ENCODE assay signal across 15 cellular contexts in genomic region chr3:19029837-19030835, GRCh38.
DNase-seq lines count a peak whose midpoint lies in the region; ATAC-seq and TF ChIP-seq lines count a peak whose summit lies in the region.
"Had no signal": no experiment of that assay in that cellular context is flagged by ENCODE, and none has a peak within 500 bp of the region (broad histone marks: within the 10 kb centered on the region; RNA-seq: fewer than 3 reads in every experiment).

No MANE protein-coding gene starts in this region.

- H3K9me2 ChIP-seq in SK-N-SH = no peaks in the 10 kb centered on the region
- H3K9me2 ChIP-seq in neural cell (ENCODE audit: insufficient read depth, low read length) = no peaks in the 10 kb centered on the region

- H3K27me3 Mint-ChIP-seq in activated T-cell treated with anti-CD3 and anti-CD28 coated beads, Interleukin-2, amount 50 U/mL, for 4 hours (ENCODE audit: low read depth) = peaks cover 5% of the 10 kb centered on the region
- H3K27me3 Mint-ChIP-seq in H9 (ENCODE audit: low read depth) = no peaks in the 10 kb centered on the region

- TF ChIP-seq RAD21 in SK-N-SH (IDR thresholded peaks at IDR 0.05; ENCODE audit: low read length) = peak; percentile 59
- TF ChIP-seq RAD21 in neural cell (conservative IDR thresholded peaks at IDR 0.05) = peak; percentile 52

- no CpG with 5 or more reads among the region's 6 CpGs for WGBS in H9 (ENCODE audit: extremely low coverage, insufficient read length, low lambda C conversion rate)
- WGBS in SK-N-SH (ENCODE audit: low lambda C conversion rate) = 53% methylated on average over 6 of the region's 6 CpGs

- no peak for DNase-seq in activated T-cell treated with anti-CD3 and anti-CD28 coated beads, Interleukin-2, amount 50 U/mL, for 4 hours
- no peak for DNase-seq in activated T-cell treated with anti-CD3 and anti-CD28 coated beads, Interleukin-2, amount 50 U/mL, for 1 hour
- peak; percentile 27 for DNase-seq in H9
- DNase-seq in SK-N-SH = peak; percentile 3
- no peak for DNase-seq in GM10248 (ENCODE audit: extremely low spot score)
- no peak for DNase-seq in AML-193 (lab: John Stamatoyannopoulos, UW)
- DNase-seq: adrenal gland, kidney glomerular epithelial cell, mucosa of descending colon, NCI-H1694 treated with DMSO at 0.1 percent for 48 hours had no signal

- TF ChIP-seq EP300 in SK-N-SH (IDR thresholded peaks at IDR 0.05; ENCODE audit: borderline replicate concordance in 1 of 2, low read depth in 1 of 2, low read length in 1 of 2) (no peak), neural cell (conservative IDR thresholded peaks at IDR 0.05; ENCODE audit: poor library complexity, severe bottlenecking) (no peak)

- TF ChIP-seq CTCF in H9 (conservative IDR thresholded peaks at IDR 0.05) (peak; percentile 59), SK-N-SH (IDR thresholded peaks at IDR 0.05) (peak; percentile 42), neural cell (IDR thresholded peaks at IDR 0.05; ENCODE audit: poor library complexity, severe bottlenecking) (peak; percentile 38), GM10248 (IDR thresholded peaks at IDR 0.05; ENCODE audit: control extremely low read depth, extremely low read depth, low read depth, missing control alignments) (no peak)

- H2BK120ac ChIP-seq in H9 (ENCODE audit: low read depth, low read length, poor library complexity, severe bottlenecking) = no peak overlapping the region

- no peaks in the 10 kb centered on the region for H3K23me2 ChIP-seq in H9 (ENCODE audit: insufficient read length, low read depth, low read length, poor library complexity, severe bottlenecking)

- H3K4me1 ChIP-seq in H9 (ENCODE audit: insufficient read depth, low read length) = no peaks in the 10 kb centered on the region
- no peaks in the 10 kb centered on the region for H3K4me1 ChIP-seq in SK-N-SH (ENCODE audit: control insufficient read depth in 1 of 2, insufficient read depth in 2 of 2, low read depth in 1 of 2, low read length in 1 of 2)
- H3K4me1 ChIP-seq: adrenal gland, Caco-2 had no signal

- no peak overlapping the region for H2BK5ac ChIP-seq in H9 (ENCODE audit: insufficient read length, low read length)

- no peak overlapping the region for H3T11ph ChIP-seq in H9 (ENCODE audit: low read length)

- H2BK15ac ChIP-seq in H9 (ENCODE audit: low read depth, low read length) = no peak overlapping the region

- no peak overlapping the region for H2BK12ac ChIP-seq in H9 (ENCODE audit: insufficient read length, low read depth, low read length)

- POLR2A ChIA-PET in SK-N-SH (lab: Yijun Ruan, JAX) (no interaction called here), GM10248 (lab: Yijun Ruan, JAX) (no interaction called here)

- H3K36me3 Mint-ChIP-seq in activated T-cell treated with anti-CD3 and anti-CD28 coated beads, Interleukin-2, amount 50 U/mL, for 4 hours (ENCODE audit: insufficient read depth) = no peaks in the 10 kb centered on the region
- peaks cover 0 to 5% (median 3%) of the 10 kb centered on the region in 3 experiments; a peak in 2 of 7 replicates for H3K36me3 Mint-ChIP-seq in H9 (ENCODE audit: insufficient read depth in 1 of 3, low read depth in 3 of 3)

- H2AK5ac ChIP-seq in H9 (ENCODE audit: insufficient read length, low read length) = no peak overlapping the region

- H3F3A ChIP-seq in SK-N-SH (replicated peaks; ENCODE audit: insufficient read depth) (no peaks in the 10 kb centered on the region), neural cell (ENCODE audit: insufficient read depth, low read length, poor library complexity, severe bottlenecking) (no peaks in the 10 kb centered on the region)

- no peak overlapping the region for H3K14ac ChIP-seq in H9 (ENCODE audit: insufficient read depth, low read length)

- no peaks in the 10 kb centered on the region for H4K20me1 ChIP-seq in H9 (ENCODE audit: control insufficient read depth, insufficient read depth, insufficient read length)
- H4K20me1 ChIP-seq in SK-N-SH (ENCODE audit: insufficient read depth) = no peaks in the 10 kb centered on the region
- H4K20me1 ChIP-seq in neural cell (ENCODE audit: insufficient read depth) = no peaks in the 10 kb centered on the region

- no peak overlapping the region for H3K27ac ChIP-seq in H9 (ENCODE audit: insufficient read length, low read depth, low read length)
- H3K27ac ChIP-seq in SK-N-SH (ENCODE audit: low read depth in 2 of 2, low read length in 1 of 2) = no peak overlapping the region
- no peak overlapping the region for H3K27ac ChIP-seq in neural cell (ENCODE audit: low read length)
- H3K27ac ChIP-seq: adrenal gland, skin epidermis had no signal

- H3K4me3 ChIP-seq in SK-N-SH (ENCODE audit: low read depth in 2 of 2, low read length in 1 of 2) (no peak overlapping the region), neural cell (ENCODE audit: low read length) (no peak overlapping the region)
- H3K4me3 ChIP-seq: adrenal gland, K562, mucosa of descending colon, skin epidermis had no signal

- H3K36me3 ChIP-seq in SK-N-SH (replicated peaks in 1 of 2; ENCODE audit: control insufficient read depth in 1 of 2, insufficient read depth in 2 of 2, low read length in 1 of 2) (no peaks in the 10 kb centered on the region), neural cell (ENCODE audit: insufficient read depth, low read length) (no peaks in the 10 kb centered on the region)
- H3K36me3 ChIP-seq: adrenal gland had no signal

- H3K9me3 ChIP-seq in H9 (ENCODE audit: control insufficient read depth, low read depth, low read length) = no peaks in the 10 kb centered on the region
- no peaks in the 10 kb centered on the region for H3K9me3 ChIP-seq in SK-N-SH
- H3K9me3 ChIP-seq in neural cell (ENCODE audit: low read length) = peaks cover 4% of the 10 kb centered on the region
- H3K9me3 ChIP-seq: adrenal gland, Caco-2, mucosa of descending colon had no signal

- no peak overlapping the region for H2BK20ac ChIP-seq in H9 (ENCODE audit: low read depth, low read length, poor library complexity, severe bottlenecking)

- H3K18ac ChIP-seq in H9 (ENCODE audit: insufficient read length, low read depth, low read length) = no peak overlapping the region

- H3K9ac ChIP-seq in H9 (ENCODE audit: extremely low read depth, insufficient read length, low read length) (no peak overlapping the region), SK-N-SH (no peak overlapping the region), neural cell (ENCODE audit: low read length) (no peak overlapping the region)

- no peaks in the 10 kb centered on the region for H3K79me1 ChIP-seq in H9 (ENCODE audit: insufficient read depth, low read depth, low read length, poor library complexity, severe bottlenecking)

- peak; percentile 50 to 57 for ATAC-seq in activated T-cell treated with anti-CD3 and anti-CD28 coated beads, Interleukin-2, amount 50 U/mL, for 4 hours
- ATAC-seq in GM19395 (IDR thresholded peaks at IDR 0.05; ENCODE audit: unreplicated experiment) = no peak
- ATAC-seq: K562, mucosa of descending colon had no signal

- no peak overlapping the region for H4K8ac ChIP-seq in H9 (replicated peaks; ENCODE audit: insufficient read length, low read depth, low read length)

- no peaks in the 10 kb centered on the region for H3K27me3 ChIP-seq in H9 (ENCODE audit: insufficient read depth, low read length)
- no peaks in the 10 kb centered on the region for H3K27me3 ChIP-seq in SK-N-SH (ENCODE audit: insufficient read depth)
- H3K27me3 ChIP-seq in neural cell (ENCODE audit: insufficient read depth, low read depth, low read length) = no peaks in the 10 kb centered on the region
- H3K27me3 ChIP-seq: adrenal gland had no signal

- no peak overlapping the region; a peak in 1 of 7 replicates for H3K27ac Mint-ChIP-seq in H9

- H3K9me3 Mint-ChIP-seq in activated T-cell treated with anti-CD3 and anti-CD28 coated beads, Interleukin-2, amount 50 U/mL, for 4 hours = no peaks in the 10 kb centered on the region
- H3K9me3 Mint-ChIP-seq in H9 = peaks cover under 1 to 13% of the 10 kb centered on the region in 2 experiments; a peak in 3 of 5 replicates

- H2AFZ ChIP-seq in H9 (ENCODE audit: low read length) (no peak overlapping the region), SK-N-SH (ENCODE audit: low read depth) (no peak overlapping the region), neural cell (ENCODE audit: low read depth, low read length) (no peak overlapping the region)

- H3K4me1 Mint-ChIP-seq in activated T-cell treated with anti-CD3 and anti-CD28 coated beads, Interleukin-2, amount 50 U/mL, for 4 hours (ENCODE audit: low read depth) = no peaks in the 10 kb centered on the region
- no peaks in the 10 kb centered on the region for H3K4me1 Mint-ChIP-seq in H9

- CTCF ChIA-PET in SK-N-SH (lab: Yijun Ruan, JAX) (interaction anchor here (1.1 kb wide), 1 partner anchor 27 kb away, joined by 3 read pairs; no protein-coding TSS in a partner anchor), GM10248 (lab: Yijun Ruan, JAX) (interaction anchor here (1.4 kb wide), 1 partner anchor 8 kb away, joined by 3 read pairs; no protein-coding TSS in a partner anchor)

- H4K5ac ChIP-seq in H9 (ENCODE audit: insufficient read length, low read depth, low read length) = no peak overlapping the region

- H3K4me2 ChIP-seq in H9 (ENCODE audit: insufficient read depth, insufficient read length, low read length) = no peak overlapping the region
- H3K4me2 ChIP-seq in SK-N-SH = no peak overlapping the region
- H3K4me2 ChIP-seq in neural cell (ENCODE audit: low read length) = no peak overlapping the region

- no peak overlapping the region for H3K23ac ChIP-seq in H9 (ENCODE audit: insufficient read length, low read depth, low read length)

- H3K79me2 ChIP-seq in H9 (ENCODE audit: insufficient read depth, low read length) (no peaks in the 10 kb centered on the region), SK-N-SH (ENCODE audit: insufficient read depth) (no peaks in the 10 kb centered on the region), neural cell (replicated peaks; ENCODE audit: insufficient read depth, low read length) (no peaks in the 10 kb centered on the region)

- H3K4me3 Mint-ChIP-seq in activated T-cell treated with anti-CD3 and anti-CD28 coated beads, Interleukin-2, amount 50 U/mL, for 4 hours = no peak overlapping the region
- H3K4me3 Mint-ChIP-seq in H9 = no peak overlapping the region

- H3K4ac ChIP-seq in H9 (ENCODE audit: low read depth, low read length) = no peak overlapping the region

- H3K56ac ChIP-seq in H9 (ENCODE audit: insufficient read length, low read depth, low read length) = no peak overlapping the region

- H4K91ac ChIP-seq in H9 (ENCODE audit: insufficient read length, low read depth, low read length) = no peak overlapping the region

TF ChIP-seq in SK-N-SH, 30 proteins besides CTCF, POLR2A, EP300 and RAD21 (continues in another document):
- TF ChIP-seq NFIC (IDR thresholded peaks at IDR 0.05; ENCODE audit: borderline replicate concordance) = no peak
- no peak for TF ChIP-seq TAF1 (IDR thresholded peaks at IDR 0.05; ENCODE audit: borderline replicate concordance, low read depth, low read length)
- TF ChIP-seq JUND (IDR thresholded peaks at IDR 0.05) = no peak

TF ChIP-seq in neural cell, 6 proteins besides CTCF, POLR2A, EP300 and RAD21 (continues in another document):
- TF ChIP-seq TAF1 (IDR thresholded peaks at IDR 0.05; ENCODE audit: low read depth) (no peak), SMC3 (conservative IDR thresholded peaks at IDR 0.05; ENCODE audit: poor library complexity) (no peak), POLR2AphosphoS5 (IDR thresholded peaks at IDR 0.05) (no peak), MXI1 (conservative IDR thresholded peaks at IDR 0.05; ENCODE audit: poor library complexity, severe bottlenecking) (no peak), EZH2 (IDR thresholded peaks at IDR 0.05; ENCODE audit: borderline replicate concordance, insufficient read depth, low read length, poor library complexity, severe bottlenecking) (no peak)

Comparison
In these comparisons a context has a peak if more than half of its experiments do, and no peak if none do; other contexts are left out.
1. DNase-seq: peak in H9 (single experiment) and SK-N-SH (single experiment); none in activated T-cell treated with anti-CD3 and anti-CD28 coated beads, Interleukin-2, amount 50 U/mL, for 4 hours (single experiment), activated T-cell treated with anti-CD3 and anti-CD28 coated beads, Interleukin-2, amount 50 U/mL, for 1 hour (single experiment), GM10248 (single experiment) and AML-193 (0 of 2).